ENCODE assay signal across 37 cellular contexts in genomic region chr3:139607981-139608380, GRCh38.
"Had no signal": no experiment of that assay in that cellular context is flagged by ENCODE, and none has a peak within 500 bp of the region (broad histone marks: within the 10 kb centered on the region; RNA-seq: fewer than 3 reads in every experiment).

No MANE protein-coding gene starts in this region.

- H3K4me1 Mint-ChIP-seq: activated CD4-positive, alpha-beta T cell treated with anti-CD3 and anti-CD28 coated beads for 36 hours; activated CD8-positive, alpha-beta memory T cell treated with anti-CD3 and anti-CD28 coated beads, Interleukin-2, amount 10 ng/mL, durations not matched to agents 7 days and 5 days; activated naive CD4-positive, alpha-beta T cell treated with anti-CD3 and anti-CD28 coated beads, Interleukin-2, amount 10 ng/mL, durations not matched to agents 7 days and 5 days; activated naive CD8-positive, alpha-beta T cell treated with anti-CD3 and anti-CD28 coated beads for 36 hours had no signal

- ATAC-seq: activated CD4-positive, alpha-beta T cell treated with anti-CD3 and anti-CD28 coated beads for 36 hours; activated CD4-positive, CD25-positive, alpha-beta regulatory T cell treated with anti-CD3 and anti-CD28 coated beads, Interleukin-2, amount 50 U/mL, for 24 hours; activated CD8-positive, alpha-beta memory T cell treated with anti-CD3 and anti-CD28 coated beads, Interleukin-2, amount 10 ng/mL, durations not matched to agents 7 days and 5 days; activated CD8-positive, alpha-beta T cell treated with anti-CD3 and anti-CD28 coated beads, Interleukin-2, amount 10 ng/mL, durations not matched to agents 7 days and 5 days; body of pancreas had no signal

- H3K36me3 ChIP-seq: adrenal gland, brain microvascular endothelial cell, breast epithelium had no signal

- H3K27ac ChIP-seq: adrenal gland, body of pancreas, brain microvascular endothelial cell, breast epithelium, VCaP had no signal

- H3K9me3 ChIP-seq: adrenal gland, body of pancreas, breast epithelium had no signal

- H3K4me1 ChIP-seq: adrenal gland, body of pancreas, breast epithelium had no signal

- DNase-seq: activated CD4-positive, alpha-beta memory T cell treated with anti-CD3 and anti-CD28 coated beads for 36 hours; activated CD4-positive, alpha-beta T cell treated with anti-CD3 and anti-CD28 coated beads for 1 hour; activated CD4-positive, alpha-beta T cell treated with anti-CD3 and anti-CD28 coated beads for 36 hours; activated CD4-positive, alpha-beta T cell treated with anti-CD3 and anti-CD28 coated beads for 48 hours; activated CD4-positive, alpha-beta T cell treated with anti-CD3 and anti-CD28 coated beads, Interleukin-2, amount 50 U/mL, for 1 hour; activated CD4-positive, alpha-beta T cell treated with anti-CD3 and anti-CD28 coated beads, Interleukin-2, amount 50 U/mL, for 4 hours; activated CD4-positive, CD25-positive, alpha-beta regulatory T cell; activated CD8-positive, alpha-beta memory T cell treated with anti-CD3 and anti-CD28 coated beads for 24 hours; activated CD8-positive, alpha-beta memory T cell treated with anti-CD3 and anti-CD28 coated beads, Interleukin-2, amount 10 ng/mL, durations not matched to agents 7 days and 5 days; activated CD8-positive, alpha-beta memory T cell treated with anti-CD3 and anti-CD28 coated beads, Interleukin-2, amount 50 U/mL, for 48 hours; activated CD8-positive, alpha-beta T cell treated with anti-CD3 and anti-CD28 coated beads, Interleukin-2, amount 10 ng/mL, durations not matched to agents 7 days and 5 days; activated effector memory CD4-positive, alpha-beta T cell treated with Interleukin-2 at 50 U/mL for 16 hours; activated gamma-delta T cell; activated naive CD4-positive, alpha-beta T cell treated with anti-CD3 and anti-CD28 coated beads, Interleukin-2, amount 10 ng/mL, durations not matched to agents 7 days and 5 days; activated naive CD4-positive, alpha-beta T cell treated with Interleukin-2 at 50 U/mL for 16 hours; activated naive CD8-positive, alpha-beta T cell treated with anti-CD3 and anti-CD28 coated beads for 36 hours; activated T-cell treated with anti-CD3 and anti-CD28 coated beads, Interleukin-2, amount 50 U/mL, for 24 hours; activated T-cell treated with anti-CD3 and anti-CD28 coated beads, Interleukin-2, amount 50 U/mL, for 48 hours; adrenal gland; amniotic stem cell; aorta; body of pancreas; brain microvascular endothelial cell; central memory CD4-positive, alpha-beta T cell; T-helper 1 cell; T-helper 2 cell; T-helper 9 cell had no signal

- H3K27ac Mint-ChIP-seq: activated CD4-positive, alpha-beta memory T cell treated with anti-CD3 and anti-CD28 coated beads for 36 hours; activated CD4-positive, alpha-beta T cell treated with anti-CD3 and anti-CD28 coated beads for 36 hours; activated CD8-positive, alpha-beta memory T cell treated with anti-CD3 and anti-CD28 coated beads, Interleukin-2, amount 10 ng/mL, durations not matched to agents 7 days and 5 days; activated CD8-positive, alpha-beta T cell treated with anti-CD3 and anti-CD28 coated beads, Interleukin-2, amount 10 ng/mL, durations not matched to agents 7 days and 5 days; activated naive CD4-positive, alpha-beta T cell treated with anti-CD3 and anti-CD28 coated beads, Interleukin-2, amount 10 ng/mL, durations not matched to agents 7 days and 5 days; activated naive CD4-positive, alpha-beta T cell treated with anti-CD3 and anti-CD28 coated beads, Interleukin-2, amount 50 U/mL, for 72 hours; activated naive CD8-positive, alpha-beta T cell treated with anti-CD3 and anti-CD28 coated beads for 36 hours; activated T-cell treated with anti-CD3 and anti-CD28 coated beads, Interleukin-2, amount 50 U/mL, for 24 hours; activated T-helper 2 cell treated with anti-CD3 and anti-CD28 coated beads, Interferon-gamma antibody, Interleukin-2, Interleukin-4, amounts not matched to agents 10 μg/mL and 5 μg/mL and 100 μg/mL, durations not matched to agents 14 hours and 24 hours and 36 hours; T-helper 1 cell treated with Interleukin-12 subunit alpha and Interleukin-12 subunit beta and Interleukin-4 antibody, amounts not matched to agents 30 μg/mL and 1 μg/mL, for 36 hours; T-helper 2 cell treated with Interferon-gamma antibody and Interleukin-4, amounts not matched to agents 5 μg/mL and 100 μg/mL, for 36 hours had no signal

- H3K27me3 Mint-ChIP-seq: activated CD4-positive, alpha-beta memory T cell treated with anti-CD3 and anti-CD28 coated beads for 36 hours; activated CD4-positive, alpha-beta T cell treated with anti-CD3 and anti-CD28 coated beads for 36 hours; activated CD8-positive, alpha-beta memory T cell treated with anti-CD3 and anti-CD28 coated beads, Interleukin-2, amount 10 ng/mL, durations not matched to agents 7 days and 5 days; activated naive CD4-positive, alpha-beta T cell treated with anti-CD3 and anti-CD28 coated beads, Interleukin-2, amount 10 ng/mL, durations not matched to agents 7 days and 5 days; activated naive CD8-positive, alpha-beta T cell treated with anti-CD3 and anti-CD28 coated beads for 36 hours; activated T-cell treated with anti-CD3 and anti-CD28 coated beads, Interleukin-2, amount 50 U/mL, for 24 hours had no signal

- H3K9me3 Mint-ChIP-seq: activated CD4-positive, alpha-beta memory T cell treated with anti-CD3 and anti-CD28 coated beads for 36 hours; activated naive CD4-positive, alpha-beta T cell treated with anti-CD3 and anti-CD28 coated beads, Interleukin-2, amount 10 ng/mL, durations not matched to agents 7 days and 5 days; activated naive CD4-positive, alpha-beta T cell treated with anti-CD3 and anti-CD28 coated beads, Interleukin-2, amount 50 U/mL, for 72 hours; activated naive CD8-positive, alpha-beta T cell treated with anti-CD3 and anti-CD28 coated beads for 36 hours; activated T-cell treated with anti-CD3 and anti-CD28 coated beads, Interleukin-2, amount 50 U/mL, for 24 hours; activated T-helper 2 cell treated with anti-CD3 and anti-CD28 coated beads, Interferon-gamma antibody, Interleukin-2, Interleukin-4, amounts not matched to agents 10 μg/mL and 5 μg/mL and 100 μg/mL, durations not matched to agents 14 hours and 24 hours and 36 hours; T-helper 1 cell treated with Interleukin-12 subunit alpha and Interleukin-12 subunit beta and Interleukin-4 antibody, amounts not matched to agents 30 μg/mL and 1 μg/mL, for 36 hours; T-helper 2 cell treated with Interferon-gamma antibody and Interleukin-4, amounts not matched to agents 5 μg/mL and 100 μg/mL, for 36 hours had no signal

- H3K27me3 ChIP-seq: adrenal gland, body of pancreas, brain microvascular endothelial cell, breast epithelium had no signal

- H3K4me3 Mint-ChIP-seq: activated CD4-positive, alpha-beta memory T cell treated with anti-CD3 and anti-CD28 coated beads for 36 hours; activated CD4-positive, alpha-beta T cell treated with anti-CD3 and anti-CD28 coated beads for 36 hours; activated CD8-positive, alpha-beta memory T cell treated with anti-CD3 and anti-CD28 coated beads, Interleukin-2, amount 10 ng/mL, durations not matched to agents 7 days and 5 days; activated CD8-positive, alpha-beta T cell treated with anti-CD3 and anti-CD28 coated beads, Interleukin-2, amount 10 ng/mL, durations not matched to agents 7 days and 5 days; activated naive CD4-positive, alpha-beta T cell treated with anti-CD3 and anti-CD28 coated beads, Interleukin-2, amount 10 ng/mL, durations not matched to agents 7 days and 5 days; activated naive CD8-positive, alpha-beta T cell treated with anti-CD3 and anti-CD28 coated beads for 36 hours; activated T-cell treated with anti-CD3 and anti-CD28 coated beads, Interleukin-2, amount 50 U/mL, for 24 hours; T-helper 1 cell treated with Interleukin-12 subunit alpha and Interleukin-12 subunit beta and Interleukin-4 antibody, amounts not matched to agents 30 μg/mL and 1 μg/mL, for 36 hours; T-helper 2 cell treated with Interferon-gamma antibody and Interleukin-4, amounts not matched to agents 5 μg/mL and 100 μg/mL, for 36 hours had no signal

- FAIRE-seq: astrocyte, colon, TTC549 had no signal

- H3K36me3 Mint-ChIP-seq: activated CD4-positive, alpha-beta memory T cell treated with anti-CD3 and anti-CD28 coated beads for 36 hours; activated CD8-positive, alpha-beta memory T cell treated with anti-CD3 and anti-CD28 coated beads, Interleukin-2, amount 10 ng/mL, durations not matched to agents 7 days and 5 days; activated naive CD4-positive, alpha-beta T cell treated with anti-CD3 and anti-CD28 coated beads, Interleukin-2, amount 10 ng/mL, durations not matched to agents 7 days and 5 days had no signal

- H3K4me3 ChIP-seq: adrenal gland, body of pancreas, breast epithelium had no signal
